ENCODE assay signal across 11 cellular contexts in the genomic region with DNA sequence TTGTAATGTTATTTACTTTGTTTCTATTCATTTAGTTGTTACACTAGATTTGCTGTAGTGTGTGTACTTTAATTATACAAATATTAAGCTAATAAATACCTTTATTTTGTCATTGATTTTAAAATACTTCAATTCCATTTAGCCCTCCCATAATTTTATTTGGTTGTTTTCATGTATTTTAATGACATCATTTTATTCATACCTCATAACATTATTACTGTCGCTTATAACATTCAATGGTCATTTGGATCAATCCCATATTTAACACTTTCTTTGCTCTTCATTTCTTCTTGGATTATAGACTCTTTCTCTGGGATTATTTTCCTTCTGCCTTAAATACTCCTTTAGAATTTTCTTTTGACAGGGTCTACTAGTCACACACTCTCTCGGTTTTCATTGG.
"Had no signal": no experiment of that assay in that cellular context is flagged by ENCODE, and none has a peak within 500 bp of the region (broad histone marks: within the 10 kb centered on the region; RNA-seq: fewer than 3 reads in every experiment).

No MANE protein-coding gene starts in this region.

- H2AFZ ChIP-seq: GM23248, GM23338 had no signal

- H3K4me1 ChIP-seq: HAP-1 had no signal

- H3K36me3 ChIP-seq: HAP-1 had no signal

- H3K4me2 ChIP-seq: GM23338 had no signal

- FAIRE-seq: H1, H54 had no signal

- H3K9me3 Mint-ChIP-seq: GM23338 had no signal

- DNase-seq: GM23248, GOT3, H7, H9, HCEC 1CT, HFFc6 had no signal

- H3K9ac ChIP-seq: GM23248 had no signal

- ATAC-seq: GM23338, HCT116 had no signal

- H3K4me1 Mint-ChIP-seq: GM23338, H9 had no signal

- H3K4me3 ChIP-seq: GM23248, GM23338, HAP-1 had no signal

- H3K4me3 Mint-ChIP-seq: GM23338, H9, HFFc6 had no signal

- H3K27ac Mint-ChIP-seq: GM23338, H9, HFFc6 had no signal

- H3K9me3 ChIP-seq: HAP-1 had no signal

- H3K27ac ChIP-seq: GM23248 had no signal
